ENCODE assay signal across 1 cellular context in the genomic region with DNA sequence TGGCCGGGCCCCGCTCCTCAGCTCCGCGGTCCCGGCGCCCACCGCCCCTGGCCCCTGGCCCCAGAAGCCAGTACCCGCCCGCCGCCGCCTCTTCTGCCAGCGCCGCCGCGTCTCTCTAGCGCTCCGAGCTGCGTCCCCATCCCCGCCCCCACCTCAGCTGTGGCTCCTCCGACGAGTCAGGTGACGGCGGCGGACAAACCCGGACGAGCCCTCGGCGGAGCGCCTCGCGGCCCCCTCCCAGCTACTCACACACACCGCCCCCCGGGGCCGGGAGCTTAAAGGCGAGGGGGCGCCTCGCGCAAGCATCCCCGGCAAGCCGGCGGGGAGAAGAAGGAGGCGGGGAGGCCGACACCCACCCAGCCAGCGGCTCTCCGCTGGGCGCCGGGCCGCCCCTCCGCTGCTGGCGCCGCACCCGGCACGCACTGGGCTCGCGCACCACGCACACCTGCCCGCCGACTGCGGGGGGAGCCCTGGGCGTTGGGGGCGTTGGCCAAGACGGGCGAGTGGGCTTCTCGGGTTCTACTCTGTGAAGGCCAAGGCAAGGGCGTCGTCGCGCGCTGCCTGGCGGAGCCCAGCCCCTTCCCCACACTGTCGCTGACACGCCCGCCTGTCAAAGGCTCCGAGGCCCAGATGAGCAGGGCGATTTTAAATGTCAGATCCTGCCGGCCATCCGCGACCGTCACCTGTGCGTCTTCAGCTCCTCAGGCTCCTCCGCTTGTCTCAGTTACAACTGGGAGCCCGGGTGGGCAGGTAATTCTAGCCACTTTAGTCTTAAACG.
A peak's percentile ranks its signal among the peaks of the same experiment; 100 is the strongest.
TF ChIP-seq lines count a peak whose summit lies in the region.

Gene SNAP91 (minus strand): TSS at position 132 of the 778 bp plus-strand sequence. CDS start 1,174 bp downstream, outside the sequence.

TF ChIP-seq in SK-N-SH, 30 proteins besides CTCF, POLR2A, EP300 and RAD21 (continued from another document):
- TF ChIP-seq ZBTB33 (IDR thresholded peaks at IDR 0.05; ENCODE audit: borderline replicate concordance, low read depth) (no peak), RCOR1 (IDR thresholded peaks at IDR 0.05; ENCODE audit: low read length) (no peak), FOSL2 (IDR thresholded peaks at IDR 0.05; ENCODE audit: borderline replicate concordance, low read depth) (no peak), MXI1 (IDR thresholded peaks at IDR 0.05; ENCODE audit: low read depth, low read length) (peak; percentile 86; the same call in 1 of the 2 replicates), GABPA (IDR thresholded peaks at IDR 0.05; ENCODE audit: low read depth) (no peak), MAX (IDR thresholded peaks at IDR 0.05; ENCODE audit: low read depth) (no peak)
